13 cellular contexts compared by ENCODE assay signal in genomic region chr6:21886601-21887091, GRCh38.
DNase-seq lines count a peak whose midpoint lies in the region; ATAC-seq and TF ChIP-seq lines count a peak whose summit lies in the region.
"Had no signal": no experiment of that assay in that cellular context is flagged by ENCODE, and none has a peak within 500 bp of the region (broad histone marks: within the 10 kb centered on the region; RNA-seq: fewer than 3 reads in every experiment).

No MANE protein-coding gene starts in this region.

- peak overlapping the region; percentile 54 to 61 for H3K27ac ChIP-seq in right atrium auricular region
- peak overlapping the region; percentile 20 for H3K27ac ChIP-seq in mammary epithelial cell (ENCODE audit: insufficient read depth, low read depth, low read length)
- peak overlapping the region; percentile 15 for H3K27ac ChIP-seq in muscle layer of colon (ENCODE audit: low read depth, low read length)
- H3K27ac ChIP-seq in spleen: no peak overlapping the region
- H3K27ac ChIP-seq: KMS-11, PC-9, upper lobe of right lung had no signal

- ATAC-seq in left ventricle myocardium superior: no peak
- no peak for ATAC-seq in stimulated activated naive CD8-positive, alpha-beta T cell treated with anti-CD3 and anti-CD28 coated beads, Interleukin-15, Interleukin-2, amounts not matched to agents 100 U/mL and 50 U/mL, for 24 hours
- no peak for ATAC-seq in HG02798 (IDR thresholded peaks at IDR 0.05; ENCODE audit: poor library complexity, unreplicated experiment)
- ATAC-seq: effector memory CD8-positive, alpha-beta T cell had no signal

- H3K79me2 ChIP-seq in mammary epithelial cell (ENCODE audit: insufficient read depth, low read length): no peaks in the 10 kb centered on the region

- BruUV-seq in mammary epithelial cell (replicated peaks; lab: Mats Ljungman, UMichigan): no TSS peak

- TF ChIP-seq CTCF in right atrium auricular region (IDR thresholded peaks at IDR 0.05) (no peak), mammary epithelial cell (conservative IDR thresholded peaks at IDR 0.05 in 1 of 2, IDR thresholded peaks at IDR 0.05 in 1 of 2; ENCODE audit: extremely low read depth in 1 of 2, insufficient read depth in 1 of 2, low read depth in 1 of 2, low read length in 2 of 2) (no peak), spleen (IDR thresholded peaks at IDR 0.05 in 8 of 11, conservative IDR thresholded peaks at IDR 0.05 in 3 of 11) (no peak)

- no peaks in the 10 kb centered on the region for H3K36me3 ChIP-seq in right atrium auricular region
- H3K36me3 ChIP-seq in mammary epithelial cell (ENCODE audit: insufficient read depth, low read length): no peaks in the 10 kb centered on the region
- no peaks in the 10 kb centered on the region for H3K36me3 ChIP-seq in muscle layer of colon (ENCODE audit: insufficient read depth, low read length)
- no peaks in the 10 kb centered on the region for H3K36me3 ChIP-seq in spleen
- H3K36me3 ChIP-seq: upper lobe of right lung had no signal

- no peak overlapping the region for H3K4me2 ChIP-seq in mammary epithelial cell (ENCODE audit: insufficient read depth, low read depth, low read length)
- H3K4me2 ChIP-seq: KMS-11, PC-9 had no signal

- H3K4me1 ChIP-seq in right atrium auricular region (peaks cover 0 to 31% of the 10 kb centered on the region in 2 donors), mammary epithelial cell (ENCODE audit: insufficient read depth, low read length) (peaks cover 22% of the 10 kb centered on the region), muscle layer of colon (ENCODE audit: insufficient read depth, low read length) (peaks cover 38% of the 10 kb centered on the region), spleen (no peaks in the 10 kb centered on the region)

- TF ChIP-seq POLR2A in spleen (IDR thresholded peaks at IDR 0.05): no peak

- no peaks in the 10 kb centered on the region for H3K9me3 ChIP-seq in right atrium auricular region
- no peaks in the 10 kb centered on the region for H3K9me3 ChIP-seq in mammary epithelial cell (replicated peaks; ENCODE audit: insufficient read depth, low read length)
- no peaks in the 10 kb centered on the region for H3K9me3 ChIP-seq in muscle layer of colon (ENCODE audit: low read length)
- H3K9me3 ChIP-seq in spleen: no peaks in the 10 kb centered on the region
- H3K9me3 ChIP-seq: upper lobe of right lung had no signal

- no peak for DNase-seq in right atrium auricular region (ENCODE audit: low spot score)
- no peak for DNase-seq in left ventricle myocardium superior
- DNase-seq in mammary epithelial cell: no peak
- DNase-seq in RPMI8226: no peak
- no peak for DNase-seq in stimulated activated naive CD8-positive, alpha-beta T cell treated with anti-CD3 and anti-CD28 coated beads, Interleukin-15, Interleukin-2, amounts not matched to agents 100 U/mL and 50 U/mL, for 24 hours
- DNase-seq in spleen: no peak
- DNase-seq: AML-193; effector memory CD8-positive, alpha-beta T cell; PC-9; upper lobe of right lung had no signal

- H3K9ac ChIP-seq in mammary epithelial cell (ENCODE audit: insufficient read depth, low read length): no peak overlapping the region
- no peak overlapping the region for H3K9ac ChIP-seq in muscle layer of colon (ENCODE audit: low read length)
- H3K9ac ChIP-seq: KMS-11 had no signal

- dilution Hi-C loops in mammary epithelial cell (cut with HindIII; ENCODE audit: low sequenced_read_pairs): no loop called here

- 63% methylated on average over 2 of the region's 3 CpGs for WGBS in mammary epithelial cell (ENCODE audit: low coverage, missing lambda C conversion rate)
- 75 to 89% (median 84%) methylated on average over 3 of the region's 3 CpGs for WGBS in spleen, 5 donors

- in situ Hi-C loops in mammary epithelial cell (cut with MboI; ENCODE audit: low sequenced_read_pairs in 2 of 2): no loop called here

- H3K4me3 ChIP-seq in right atrium auricular region: no peak overlapping the region
- no peak overlapping the region for H3K4me3 ChIP-seq in mammary epithelial cell (replicated peaks in 1 of 3; ENCODE audit: insufficient read depth in 1 of 3, low read depth in 2 of 3, low read length in 3 of 3)
- no peak overlapping the region for H3K4me3 ChIP-seq in muscle layer of colon (ENCODE audit: low read depth in 1 of 2, low read length in 2 of 2)
- H3K4me3 ChIP-seq in spleen: no peak overlapping the region
- H3K4me3 ChIP-seq: PC-9, upper lobe of right lung had no signal

- peak overlapping the region; percentile 54 for H2AFZ ChIP-seq in mammary epithelial cell (ENCODE audit: low read depth, low read length)
- H2AFZ ChIP-seq: PC-9 had no signal

- CTCF ChIA-PET in mammary epithelial cell (lab: Charles Lee; ENCODE audit: low non-redundant PET): no interaction called here

- intact Hi-C loops in left ventricle myocardium superior (cut with micrococcal nuclease): no loop called here
- intact Hi-C loops in mammary epithelial cell (cut with micrococcal nuclease): no loop called here
- intact Hi-C loops in spleen (cut with DNase I; ENCODE audit: low total_unique reads): no loop called here

- no peaks in the 10 kb centered on the region for H4K20me1 ChIP-seq in mammary epithelial cell (ENCODE audit: insufficient read depth, low read length)

- no peaks in the 10 kb centered on the region for H3K27me3 ChIP-seq in right atrium auricular region
- H3K27me3 ChIP-seq in mammary epithelial cell (ENCODE audit: insufficient read depth, low read length): no peaks in the 10 kb centered on the region
- H3K27me3 ChIP-seq in muscle layer of colon (ENCODE audit: control insufficient read depth in 1 of 2, insufficient read depth in 2 of 2, low read length in 2 of 2): no peaks in the 10 kb centered on the region
- H3K27me3 ChIP-seq in spleen (replicated peaks in 1 of 7): no peaks in the 10 kb centered on the region
- H3K27me3 ChIP-seq: upper lobe of right lung had no signal

Comparison
In these comparisons a context has a peak if more than half of its experiments do, and no peak if none do; other contexts are left out.
1. H3K27ac ChIP-seq: peak in right atrium auricular region (2 of 2), mammary epithelial cell (single experiment) and muscle layer of colon (single experiment); none in spleen (0 of 8).